In the genomic region with DNA sequence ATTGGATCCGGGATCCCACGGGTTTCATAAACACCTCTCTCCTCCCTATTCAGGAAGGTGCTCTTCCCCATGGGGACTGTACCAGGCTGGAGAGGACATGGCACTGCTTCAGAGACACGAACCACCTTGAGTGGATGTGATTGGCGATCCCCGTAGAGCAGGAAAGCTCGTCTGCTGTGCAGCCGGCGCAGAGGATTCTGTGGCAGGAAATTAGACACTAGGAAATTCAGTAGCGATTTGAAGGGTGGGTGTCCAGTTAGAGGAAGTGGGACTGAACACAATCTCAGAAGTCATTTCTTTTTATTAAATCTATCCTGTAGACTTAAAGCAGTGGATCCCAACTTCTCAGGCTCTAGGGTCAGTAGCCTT, we compare ENCODE assay signal across 6 cellular contexts. TPM values are rescaled to one million over a fixed set of nuclear protein-coding genes. Genes with fewer than 3 reads are reported as not detected.
DNase-seq lines count a peak whose midpoint lies in the region; ATAC-seq and TF ChIP-seq lines count a peak whose summit lies in the region.

No MANE protein-coding gene starts in this region.

- H3K36me3 ChIP-seq in brain microvascular endothelial cell (replicated peaks) = no peaks in the 10 kb centered on the region

- no peaks in the 10 kb centered on the region for H3K27me3 ChIP-seq in brain microvascular endothelial cell (replicated peaks)

- TF ChIP-seq CTCF in GM10266 (IDR thresholded peaks at IDR 0.05; ENCODE audit: control insufficient read depth, insufficient read depth, low read depth, missing control alignments) (no peak), brain microvascular endothelial cell (IDR thresholded peaks at IDR 0.05; ENCODE audit: low read depth, low read length, missing control alignments) (no peak), neural crest cell (conservative IDR thresholded peaks at IDR 0.05) (no peak)

- H3K36me3 Mint-ChIP-seq in IgD-negative memory B cell (no peaks in the 10 kb centered on the region), neural crest cell (ENCODE audit: low read depth) (no peaks in the 10 kb centered on the region)

- H3K4me3 ChIP-seq in brain microvascular endothelial cell (ENCODE audit: low read depth, low read length) = peak overlapping the region; percentile 94

- H3K27me3 Mint-ChIP-seq in IgD-negative memory B cell (no peaks in the 10 kb centered on the region), neural crest cell (ENCODE audit: low read depth) (no peaks in the 10 kb centered on the region)

- in situ Hi-C loops in brain microvascular endothelial cell (cut with HindIII; ENCODE audit: low pct_ligation_motif_present, low sequenced_read_pairs) = no loop called here

- H3K27ac Mint-ChIP-seq in IgD-negative memory B cell = peak overlapping the region; percentile 26 to 98 (median 62)
- peak overlapping the region; percentile 86 for H3K27ac Mint-ChIP-seq in neural crest cell (ENCODE audit: unreplicated experiment)

- H3K4me3 Mint-ChIP-seq in IgD-negative memory B cell = peak overlapping the region; percentile 94 to 99 (median 96)
- H3K4me3 Mint-ChIP-seq in neural crest cell = peak overlapping the region; percentile 95

- H3K9me3 Mint-ChIP-seq in IgD-negative memory B cell (no peaks in the 10 kb centered on the region), neural crest cell (no peaks in the 10 kb centered on the region)

- H3K4me1 Mint-ChIP-seq in IgD-negative memory B cell (peaks cover 22 to 23% (median 23%) of the 10 kb centered on the region in 3 donors), neural crest cell (peaks cover 29% of the 10 kb centered on the region)

- DNase-seq in GM10266 (ENCODE audit: extremely low spot score) = peak; percentile 49
- DNase-seq in brain microvascular endothelial cell = no peak
- no peak for DNase-seq in neural crest cell (ENCODE audit: low read depth, low spot score)
- DNase-seq in HPDE6-E6E7 (ENCODE audit: extremely low spot score) = no peak

- no peak for ATAC-seq in GM18520 (IDR thresholded peaks at IDR 0.05; ENCODE audit: unreplicated experiment)

- H3K27ac ChIP-seq in brain microvascular endothelial cell = no peak overlapping the region

RNA-seq across cellular contexts. Expression of a gene that starts 0.8 kb away (rescaled TPM):
- polyA plus RNA-seq in IgD-negative memory B cell = 3.7 TPM
- 22.8 and 23.8 TPM in 2 replicates for total RNA-seq in neural crest cell

RNA-seq across cellular contexts. Expression of a gene that starts 45.0 kb away (rescaled TPM):
- not detected for polyA plus RNA-seq in IgD-negative memory B cell
- total RNA-seq in neural crest cell = not detected in 2 replicates

RNA-seq across cellular contexts. Expression of a gene that starts 46.5 kb away (rescaled TPM):
- polyA plus RNA-seq in IgD-negative memory B cell = not detected
- 1.0 and 1.2 TPM in 2 replicates for total RNA-seq in neural crest cell

RNA-seq across cellular contexts. Expression of a gene that starts 56.4 kb away (rescaled TPM):
- not detected for polyA plus RNA-seq in IgD-negative memory B cell
- not detected in 2 replicates for total RNA-seq in neural crest cell

RNA-seq across cellular contexts. Expression of a gene that starts 57.3 kb away (rescaled TPM):
- 43.7 TPM for polyA plus RNA-seq in IgD-negative memory B cell
- total RNA-seq in neural crest cell = 34.3 and 36.2 TPM in 2 replicates
